ENCODE assay signal across 8 cellular contexts in genomic region chr7:155206286-155207020, GRCh38.
DNase-seq lines count a peak whose midpoint lies in the region; ATAC-seq and TF ChIP-seq lines count a peak whose summit lies in the region.

No MANE protein-coding gene starts in this region.

- H3K4me1 Mint-ChIP-seq in activated CD4-positive, alpha-beta T cell treated with anti-CD3 and anti-CD28 coated beads, Interleukin-2, amount 10 ng/mL, durations not matched to agents 7 days and 5 days: peaks cover 32% of the 10 kb centered on the region
- H3K4me1 Mint-ChIP-seq in natural killer cell: peaks cover 21 to 35% of the 10 kb centered on the region in 2 donors

- H3K9me3 Mint-ChIP-seq in activated CD4-positive, alpha-beta T cell treated with anti-CD3 and anti-CD28 coated beads, Interleukin-2, amount 10 ng/mL, durations not matched to agents 7 days and 5 days: peaks cover 6% of the 10 kb centered on the region
- H3K9me3 Mint-ChIP-seq in natural killer cell: peaks cover 3% of the 10 kb centered on the region in 2 donors

- peak overlapping the region; percentile 69 for H3K4me3 Mint-ChIP-seq in activated CD4-positive, alpha-beta T cell treated with anti-CD3 and anti-CD28 coated beads, Interleukin-2, amount 10 ng/mL, durations not matched to agents 7 days and 5 days
- H3K4me3 Mint-ChIP-seq in natural killer cell: peak overlapping the region; percentile 96

- no peaks in the 10 kb centered on the region for H3K27me3 ChIP-seq in BLaER1 treated with 17β-estradiol and CSF1 and Interleukin-3, amounts not matched to agents 10 nM and 100 nM

- H3K27ac ChIP-seq in BLaER1 treated with 17β-estradiol and CSF1 and Interleukin-3, amounts not matched to agents 10 nM and 100 nM: peak overlapping the region; percentile 93 to 99 (median 98)

- peaks cover 0 to 4% (median 0%) of the 10 kb centered on the region in 11 experiments; a peak in 1 of 22 replicates for H3K9me3 ChIP-seq in BLaER1 treated with 17β-estradiol and CSF1 and Interleukin-3, amounts not matched to agents 10 nM and 100 nM (replicated peaks in 1 of 11)

- peak overlapping the region; percentile 53 to 74 (median 64) for H3K4me3 ChIP-seq in BLaER1 treated with 17β-estradiol and CSF1 and Interleukin-3, amounts not matched to agents 10 nM and 100 nM

- H3K36me3 ChIP-seq in BLaER1 treated with 17β-estradiol and CSF1 and Interleukin-3, amounts not matched to agents 10 nM and 100 nM: no peaks in the 10 kb centered on the region

- DNase-seq in KG1 (lab: John Stamatoyannopoulos, UW): peak; percentile 71
- DNase-seq in activated CD4-positive, alpha-beta T cell treated with anti-CD3 and anti-CD28 coated beads, Interleukin-2, amount 10 ng/mL, durations not matched to agents 7 days and 5 days: peak; percentile 67
- DNase-seq in effector CD4-positive, alpha-beta T cell: peak; percentile 58
- DNase-seq in natural killer cell: peak; percentile 58
- DNase-seq in stromal cell of bone marrow (ENCODE audit: low read depth): peak; percentile 88
- DNase-seq in NCI-H1694 (lab: John Stamatoyannopoulos, UW): no peak

- no peaks in the 10 kb centered on the region for H3K27me3 Mint-ChIP-seq in activated CD4-positive, alpha-beta T cell treated with anti-CD3 and anti-CD28 coated beads, Interleukin-2, amount 10 ng/mL, durations not matched to agents 7 days and 5 days
- H3K27me3 Mint-ChIP-seq in natural killer cell (ENCODE audit: low read depth in 2 of 2): peaks cover 0 to 4% of the 10 kb centered on the region in 2 donors

- no peak for TF ChIP-seq CTCF in natural killer cell (IDR thresholded peaks at IDR 0.05)

- H3K36me3 Mint-ChIP-seq in activated CD4-positive, alpha-beta T cell treated with anti-CD3 and anti-CD28 coated beads, Interleukin-2, amount 10 ng/mL, durations not matched to agents 7 days and 5 days (ENCODE audit: low read depth): peaks cover 3% of the 10 kb centered on the region
- no peaks in the 10 kb centered on the region for H3K36me3 Mint-ChIP-seq in natural killer cell

- H3K9ac ChIP-seq in BLaER1 treated with 17β-estradiol and CSF1 and Interleukin-3, amounts not matched to agents 10 nM and 100 nM: peak overlapping the region; percentile 84 to 96 (median 92)

- CTCF ChIA-PET in activated CD4-positive, alpha-beta T cell treated with anti-CD3 and anti-CD28 coated beads, Interleukin-2, amount 10 ng/mL, durations not matched to agents 7 days and 5 days (lab: Charles Lee): interaction anchor here (1.3 to 3.0 kb wide), 6 partner anchors 9 to 138 kb away, joined by 3 to 14 read pairs (median 6); partner anchors contain the start of gene INSIG1

- H4K20me1 ChIP-seq in BLaER1 treated with 17β-estradiol and CSF1 and Interleukin-3, amounts not matched to agents 10 nM and 100 nM: no peaks in the 10 kb centered on the region

- H3K27ac Mint-ChIP-seq in activated CD4-positive, alpha-beta T cell treated with anti-CD3 and anti-CD28 coated beads, Interleukin-2, amount 10 ng/mL, durations not matched to agents 7 days and 5 days: peak overlapping the region; percentile 96
- peak overlapping the region; percentile 96 to 98 for H3K27ac Mint-ChIP-seq in natural killer cell

- intact Hi-C loops in natural killer cell (cut with micrococcal nuclease): loop anchor here (5.0 kb wide), 2 partner anchors 131 to 204 kb away; partner anchors contain the start of gene PAXIP1

- H3K4me1 ChIP-seq in BLaER1 treated with 17β-estradiol and CSF1 and Interleukin-3, amounts not matched to agents 10 nM and 100 nM: peaks cover 46 to 72% (median 65%) of the 10 kb centered on the region in 10 experiments

- ATAC-seq in GM21360 (IDR thresholded peaks at IDR 0.05; ENCODE audit: unreplicated experiment): peak; percentile 35
- ATAC-seq in natural killer cell: peak; percentile 33 to 63 (median 37)

- H3K4me2 ChIP-seq in BLaER1 treated with 17β-estradiol and CSF1 and Interleukin-3, amounts not matched to agents 10 nM and 100 nM: peak overlapping the region; percentile 87 to 97 (median 93)

- POLR2A ChIA-PET in activated CD4-positive, alpha-beta T cell treated with anti-CD3 and anti-CD28 coated beads, Interleukin-2, amount 10 ng/mL, durations not matched to agents 7 days and 5 days (lab: Charles Lee): interaction anchor here (0.7 to 1.0 kb wide), 2 partner anchors 93 to 189 kb away, joined by 3 read pairs; no protein-coding TSS in a partner anchor
